In genomic region chr4:158827475-158828085, GRCh38 we compare ENCODE assay signal across 15 cellular contexts. TPM values are rescaled to one million over a fixed set of nuclear protein-coding genes. Genes with fewer than 3 reads are reported as not detected.
DNase-seq lines count a peak whose midpoint lies in the region; ATAC-seq, FAIRE-seq and TF ChIP-seq lines count a peak whose summit lies in the region.
"Had no signal": no experiment of that assay in that cellular context is flagged by ENCODE, and none has a peak within 500 bp of the region (broad histone marks: within the 10 kb centered on the region; RNA-seq: fewer than 3 reads in every experiment).

No MANE protein-coding gene starts in this region.

- WGBS in pancreas, 2 donors, result 13 to 19% methylated on average over 5 of the region's 5 CpGs

- intact Hi-C loops in pancreas (cut with DNase I), result loop anchor here in 1 of 3 donors (10.0 kb wide), 1 partner anchor 53 kb away; no protein-coding TSS in a partner anchor

- peaks cover 49 to 67% (median 60%) of the 10 kb centered on the region in 3 donors for H3K4me1 ChIP-seq in pancreas

- H3K27ac ChIP-seq in pancreas, result peak overlapping the region; percentile 30 to 91 (median 62)

- peak overlapping the region in 1 of 4 donors; percentile 2 for H3K4me3 ChIP-seq in pancreas

- H3K36me3 ChIP-seq in pancreas, result no peaks in the 10 kb centered on the region

- DNase-seq in OCI-M1 (lab: John Stamatoyannopoulos, UW) (peak; percentile 76), foreskin melanocyte (peak; percentile 47), pancreas (no peak), NCI-H1930 (lab: John Stamatoyannopoulos, UW) (no peak)
- DNase-seq in stimulated activated CD4-positive, alpha-beta T cell treated with anti-CD3 and anti-CD28 coated beads, Interleukin-4, amount 100 ng/mL, for 24 hours, result no peak
- DNase-seq in activated CD4-positive, CD25-positive, alpha-beta regulatory T cell treated with anti-CD3 and anti-CD28 coated beads, Interleukin-2, amount 50 U/mL, for 72 hours, result no peak
- DNase-seq: activated CD4-positive, alpha-beta T cell treated with anti-CD3 and anti-CD28 coated beads for 36 hours; activated effector memory CD4-positive, alpha-beta T cell treated with anti-CD3 and anti-CD28 coated beads, Interleukin-2, amount 50 U/mL, for 16 hours; islet precursor cell; NCI-H1105; NCI-H774; stimulated activated CD4-positive, alpha-beta T cell treated with anti-CD3 and anti-CD28 coated beads, Interleukin-1b, Interleukin-23, amount 100 ng/mL, for 48 hours; stimulated activated naive B cell treated with anti-CD40 and anti-IgM and Interleukin-4, amounts not matched to agents 10 μg/mL and 1 μg/mL and 100 μg/mL, for 72 hours had no signal

- no peaks in the 10 kb centered on the region for H3K27me3 ChIP-seq in pancreas

- no peaks in the 10 kb centered on the region for H3K9me3 ChIP-seq in pancreas

- FAIRE-seq in pancreas (lab: Jason Lieb, UNC), result no peak

- ATAC-seq in GM18502 (IDR thresholded peaks at IDR 0.05; ENCODE audit: poor library complexity, unreplicated experiment), result peak; percentile 4
- peak; percentile 2 to 21 (median 10) for ATAC-seq in pancreas
- no peak for ATAC-seq in GM18909 (IDR thresholded peaks at IDR 0.05; ENCODE audit: poor library complexity, unreplicated experiment)
- ATAC-seq: activated CD4-positive, alpha-beta T cell treated with anti-CD3 and anti-CD28 coated beads for 36 hours; stimulated activated naive B cell treated with anti-CD40 and anti-IgM and Interleukin-4, amounts not matched to agents 10 μg/mL and 1 μg/mL and 100 μg/mL, for 72 hours had no signal

- no peak for TF ChIP-seq CTCF in pancreas (IDR thresholded peaks at IDR 0.05)

RNA-seq across cellular contexts. Expression of gene FNIP2, which starts 58.8 kb away (rescaled TPM):
- 10 to 100 TPM; 13.6 to 28.2 (median 16.6) TPM for total RNA-seq in pancreas
- 1 to 10 TPM; 5.4 to 6.3 TPM for polyA plus RNA-seq in pancreas

Comparison
In these comparisons a context has a peak if more than half of its experiments do, and no peak if none do; other contexts are left out.
1. DNase-seq: peak in OCI-M1 (single experiment) and foreskin melanocyte (single experiment); none in pancreas (0 of 6), stimulated activated CD4-positive, alpha-beta T cell treated with anti-CD3 and anti-CD28 coated beads, Interleukin-4, amount 100 ng/mL, for 24 hours (single experiment), NCI-H1930 (0 of 2) and activated CD4-positive, CD25-positive, alpha-beta regulatory T cell treated with anti-CD3 and anti-CD28 coated beads, Interleukin-2, amount 50 U/mL, for 72 hours (single experiment).